1 cellular context compared by ENCODE assay signal in the genomic region with DNA sequence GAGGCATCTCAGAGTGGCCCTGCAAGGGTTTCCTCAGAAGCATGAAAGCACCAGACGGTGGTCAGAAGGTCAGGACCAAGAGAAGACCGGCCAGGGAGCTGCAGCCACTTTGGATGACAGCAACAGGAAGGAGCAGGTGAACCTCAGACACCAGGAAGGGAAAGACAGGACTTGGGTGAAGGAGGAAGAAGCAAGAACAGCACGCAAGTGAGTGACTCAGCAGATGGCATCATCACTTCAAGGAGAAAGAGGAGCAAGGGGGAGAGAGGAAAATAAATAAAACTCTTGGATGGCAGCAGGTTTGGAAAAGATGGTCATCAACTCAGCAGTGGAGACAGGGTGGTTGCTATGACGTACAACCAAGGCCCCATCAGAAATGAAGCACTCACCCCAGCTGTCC.
TF ChIP-seq lines count a peak whose summit lies in the region.

No MANE protein-coding gene starts in this region.

TF ChIP-seq in IMR-90, 13 proteins besides CTCF, POLR2A, EP300 and RAD21:
- TF ChIP-seq NFE2L2 (IDR thresholded peaks at IDR 0.05; ENCODE audit: low read depth, low read length): peak; percentile 65; the same call in 1 of the 2 replicates
- TF ChIP-seq CEBPB (IDR thresholded peaks at IDR 0.05; ENCODE audit: low read depth, low read length): peak; percentile 29
- TF ChIP-seq FOS (IDR thresholded peaks at IDR 0.05; ENCODE audit: low read depth, low read length): no peak
